ENCODE assay signal across 19 cellular contexts in genomic region chr10:124470544-124471449, GRCh38. TPM values are rescaled to one million over a fixed set of nuclear protein-coding genes. Genes with fewer than 3 reads are reported as not detected.
DNase-seq lines count a peak whose midpoint lies in the region; ATAC-seq lines count a peak whose summit lies in the region.
"Had no signal": no experiment of that assay in that cellular context is flagged by ENCODE, and none has a peak within 500 bp of the region (broad histone marks: within the 10 kb centered on the region; RNA-seq: fewer than 3 reads in every experiment).

No MANE protein-coding gene starts in this region.

- H3K4me3 Mint-ChIP-seq in activated CD8-positive, alpha-beta T cell treated with anti-CD3 and anti-CD28 coated beads, Interleukin-2, amount 10 ng/mL, durations not matched to agents 7 days and 5 days = no peak overlapping the region
- H3K4me3 Mint-ChIP-seq in immature natural killer cell = no peak overlapping the region

- H3K27ac Mint-ChIP-seq in activated CD8-positive, alpha-beta T cell treated with anti-CD3 and anti-CD28 coated beads, Interleukin-2, amount 10 ng/mL, durations not matched to agents 7 days and 5 days = no peak overlapping the region
- no peak overlapping the region for H3K27ac Mint-ChIP-seq in immature natural killer cell

- in situ Hi-C loops in KBM-7 (cut with MboI; ENCODE audit: low pct_unique_long_range_greater_than_20kb, low sequenced_read_pairs) = no loop called here

- WGBS in mesendoderm (ENCODE audit: extremely low coverage, insufficient coverage, low lambda C conversion rate) = no CpG with 5 or more reads among the region's 13 CpGs

- H3K27me3 ChIP-seq in mesendoderm (ENCODE audit: insufficient read depth, low read length, poor library complexity) = no peaks in the 10 kb centered on the region
- H3K27me3 ChIP-seq: BLaER1 treated with 17β-estradiol and CSF1 and Interleukin-3, amounts not matched to agents 10 nM and 100 nM had no signal

- H3K23ac ChIP-seq in mesendoderm (ENCODE audit: low read length) = no peak overlapping the region

- no peaks in the 10 kb centered on the region for H3K79me2 ChIP-seq in mesendoderm (ENCODE audit: control insufficient read depth, insufficient read depth, low read length)

- H3K36me3 Mint-ChIP-seq in activated CD8-positive, alpha-beta T cell treated with anti-CD3 and anti-CD28 coated beads, Interleukin-2, amount 10 ng/mL, durations not matched to agents 7 days and 5 days (ENCODE audit: low read depth) = no peaks in the 10 kb centered on the region
- H3K36me3 Mint-ChIP-seq in immature natural killer cell = no peaks in the 10 kb centered on the region

- H2AK5ac ChIP-seq in mesendoderm (ENCODE audit: low read length) = no peak overlapping the region

- H2BK15ac ChIP-seq in mesendoderm (replicated peaks; ENCODE audit: low read depth) = no peak overlapping the region

- H3K56ac ChIP-seq in mesendoderm (ENCODE audit: low read length) = peak overlapping the region; percentile 37

- no peak overlapping the region for H3K4ac ChIP-seq in mesendoderm (ENCODE audit: low read depth, low read length)

- H3K27ac ChIP-seq in mesendoderm (ENCODE audit: low read depth, low read length) = no peak overlapping the region
- H3K27ac ChIP-seq: BLaER1 treated with 17β-estradiol and CSF1 and Interleukin-3, amounts not matched to agents 10 nM and 100 nM had no signal

- H3K27me3 Mint-ChIP-seq in activated CD8-positive, alpha-beta T cell treated with anti-CD3 and anti-CD28 coated beads, Interleukin-2, amount 10 ng/mL, durations not matched to agents 7 days and 5 days (ENCODE audit: low read depth) = no peaks in the 10 kb centered on the region
- peaks cover 0 to 1% (median 0%) of the 10 kb centered on the region in 3 donors for H3K27me3 Mint-ChIP-seq in immature natural killer cell (ENCODE audit: low read depth in 3 of 3)

- H3K4me2 ChIP-seq in mesendoderm (ENCODE audit: low read length) = no peak overlapping the region
- H3K4me2 ChIP-seq: BLaER1 treated with 17β-estradiol and CSF1 and Interleukin-3, amounts not matched to agents 10 nM and 100 nM; SK-N-SH had no signal

- DNase-seq in DMS53 treated with DMSO at 0.1 percent for 48 hours (lab: John Stamatoyannopoulos, UW; ENCODE audit: unreplicated experiment) (peak; percentile 73), KBM-7 (peak; percentile 41), mesendoderm (no peak), immature natural killer cell (no peak), NCI-H345 treated with DMSO at 0.1 percent for 48 hours (lab: John Stamatoyannopoulos, UW; ENCODE audit: unreplicated experiment) (no peak)
- peak; percentile 32 for DNase-seq in activated CD8-positive, alpha-beta T cell treated with anti-CD3 and anti-CD28 coated beads, Interleukin-2, amount 10 ng/mL, durations not matched to agents 7 days and 5 days
- DNase-seq: activated CD8-positive, alpha-beta memory T cell treated with anti-CD3 and anti-CD28 coated beads for 24 hours; activated naive CD4-positive, alpha-beta T cell treated with Interleukin-2 at 50 U/mL for 16 hours; DND-41; foreskin fibroblast; HCEC 1CT; NCI-H187; SK-N-SH; stimulated activated CD4-positive, alpha-beta T cell treated with anti-CD3 and anti-CD28 coated beads, Interleukin-15, amount 100 ng/mL, for 24 hours had no signal

- no peak overlapping the region for H4K5ac ChIP-seq in mesendoderm (ENCODE audit: low read length)

- H2BK5ac ChIP-seq in mesendoderm (ENCODE audit: low read length) = no peak overlapping the region

- H3K4me1 ChIP-seq in mesendoderm (ENCODE audit: control insufficient read depth, low read depth, low read length) = no peaks in the 10 kb centered on the region

- no peak overlapping the region for H3K4me3 ChIP-seq in mesendoderm (ENCODE audit: low read length)
- H3K4me3 ChIP-seq: BLaER1 treated with 17β-estradiol and CSF1 and Interleukin-3, amounts not matched to agents 10 nM and 100 nM; K562 had no signal

- no peak overlapping the region for H3K9ac ChIP-seq in mesendoderm (ENCODE audit: low read length)
- H3K9ac ChIP-seq: BLaER1 treated with 17β-estradiol and CSF1 and Interleukin-3, amounts not matched to agents 10 nM and 100 nM; SK-N-SH had no signal

- no peaks in the 10 kb centered on the region for H3K9me3 Mint-ChIP-seq in activated CD8-positive, alpha-beta T cell treated with anti-CD3 and anti-CD28 coated beads, Interleukin-2, amount 10 ng/mL, durations not matched to agents 7 days and 5 days (ENCODE audit: insufficient read depth)
- no peaks in the 10 kb centered on the region for H3K9me3 Mint-ChIP-seq in immature natural killer cell

- H3K79me1 ChIP-seq in mesendoderm (ENCODE audit: low read length) = no peaks in the 10 kb centered on the region

- no peak overlapping the region for H2BK120ac ChIP-seq in mesendoderm (ENCODE audit: low read depth, low read length)

- H3K36me3 ChIP-seq in mesendoderm (ENCODE audit: control insufficient read depth, insufficient read depth, low read length) = no peaks in the 10 kb centered on the region
- H3K36me3 ChIP-seq: BLaER1 treated with 17β-estradiol and CSF1 and Interleukin-3, amounts not matched to agents 10 nM and 100 nM had no signal

- peaks cover 11% of the 10 kb centered on the region for H3K4me1 Mint-ChIP-seq in activated CD8-positive, alpha-beta T cell treated with anti-CD3 and anti-CD28 coated beads, Interleukin-2, amount 10 ng/mL, durations not matched to agents 7 days and 5 days (ENCODE audit: low read depth)
- H3K4me1 Mint-ChIP-seq in immature natural killer cell = peaks cover under 1 to 5% of the 10 kb centered on the region in 2 donors

- H4K8ac ChIP-seq in mesendoderm (ENCODE audit: low read depth, low read length) = no peak overlapping the region

- ATAC-seq in activated CD8-positive, alpha-beta T cell treated with anti-CD3 and anti-CD28 coated beads, Interleukin-2, amount 10 ng/mL, durations not matched to agents 7 days and 5 days = peak; percentile 44
- ATAC-seq in GM21360 (IDR thresholded peaks at IDR 0.05; ENCODE audit: unreplicated experiment) = no peak
- ATAC-seq: K562 had no signal

- H3K18ac ChIP-seq in mesendoderm (ENCODE audit: low read length) = no peak overlapping the region

- CTCF ChIA-PET in activated CD8-positive, alpha-beta T cell treated with anti-CD3 and anti-CD28 coated beads, Interleukin-2, amount 10 ng/mL, durations not matched to agents 7 days and 5 days (lab: Charles Lee) = no interaction called here

- POLR2A ChIA-PET in activated CD8-positive, alpha-beta T cell treated with anti-CD3 and anti-CD28 coated beads, Interleukin-2, amount 10 ng/mL, durations not matched to agents 7 days and 5 days (lab: Charles Lee) = no interaction called here

RNA-seq across cellular contexts. Expression of gene LHPP, which starts 9.2 kb away (rescaled TPM):
- 10 to 100 TPM; 24.7 to 25.7 TPM for total RNA-seq in activated CD8-positive, alpha-beta T cell treated with anti-CD3 and anti-CD28 coated beads, Interleukin-2, amount 10 ng/mL, durations not matched to agents 7 days and 5 days
- polyA plus RNA-seq in mesendoderm (2013, experiment 1 of 2) = 8.5 TPM
- polyA plus RNA-seq in mesendoderm (2013, experiment 2 of 2) = 8.8 TPM
- polyA plus RNA-seq in immature natural killer cell = 10 to 100 TPM; 10.1 to 15.3 (median 14.2) TPM

RNA-seq across cellular contexts. Expression of gene NKX1-2, which starts 21.0 kb away (rescaled TPM):
- not detected for total RNA-seq in activated CD8-positive, alpha-beta T cell treated with anti-CD3 and anti-CD28 coated beads, Interleukin-2, amount 10 ng/mL, durations not matched to agents 7 days and 5 days
- polyA plus RNA-seq in mesendoderm (2013, experiment 1 of 2) = 53.0 TPM
- polyA plus RNA-seq in mesendoderm (2013, experiment 2 of 2) = 54.5 TPM
- not detected for polyA plus RNA-seq in immature natural killer cell
- total RNA-seq: cardiac septum, K562, posterior vena cava had no signal
- polyA plus RNA-seq: K562, SK-N-SH had no signal

RNA-seq across cellular contexts. Expression of gene OAT, which starts 52.1 kb away (rescaled TPM):
- total RNA-seq in activated CD8-positive, alpha-beta T cell treated with anti-CD3 and anti-CD28 coated beads, Interleukin-2, amount 10 ng/mL, durations not matched to agents 7 days and 5 days = 10 to 100 TPM; 22.4 to 28.0 TPM
- 98.1 TPM for polyA plus RNA-seq in mesendoderm (2013, experiment 1 of 2)
- 97.6 TPM for polyA plus RNA-seq in mesendoderm (2013, experiment 2 of 2)
- polyA plus RNA-seq in immature natural killer cell = 100 to 1,000 TPM in 1 of 3 donors, 10 to 100 TPM in 2; 69.0 to 146 (median 74.0) TPM

Comparison
In these comparisons a context has a peak if more than half of its experiments do, and no peak if none do; other contexts are left out.
1. DNase-seq: peak in DMS53 treated with DMSO at 0.1 percent for 48 hours (single experiment), KBM-7 (single experiment) and activated CD8-positive, alpha-beta T cell treated with anti-CD3 and anti-CD28 coated beads, Interleukin-2, amount 10 ng/mL, durations not matched to agents 7 days and 5 days (single experiment); none in mesendoderm (single experiment), immature natural killer cell (0 of 3) and NCI-H345 treated with DMSO at 0.1 percent for 48 hours (single experiment).